8 cellular contexts compared by ENCODE assay signal in the genomic region with DNA sequence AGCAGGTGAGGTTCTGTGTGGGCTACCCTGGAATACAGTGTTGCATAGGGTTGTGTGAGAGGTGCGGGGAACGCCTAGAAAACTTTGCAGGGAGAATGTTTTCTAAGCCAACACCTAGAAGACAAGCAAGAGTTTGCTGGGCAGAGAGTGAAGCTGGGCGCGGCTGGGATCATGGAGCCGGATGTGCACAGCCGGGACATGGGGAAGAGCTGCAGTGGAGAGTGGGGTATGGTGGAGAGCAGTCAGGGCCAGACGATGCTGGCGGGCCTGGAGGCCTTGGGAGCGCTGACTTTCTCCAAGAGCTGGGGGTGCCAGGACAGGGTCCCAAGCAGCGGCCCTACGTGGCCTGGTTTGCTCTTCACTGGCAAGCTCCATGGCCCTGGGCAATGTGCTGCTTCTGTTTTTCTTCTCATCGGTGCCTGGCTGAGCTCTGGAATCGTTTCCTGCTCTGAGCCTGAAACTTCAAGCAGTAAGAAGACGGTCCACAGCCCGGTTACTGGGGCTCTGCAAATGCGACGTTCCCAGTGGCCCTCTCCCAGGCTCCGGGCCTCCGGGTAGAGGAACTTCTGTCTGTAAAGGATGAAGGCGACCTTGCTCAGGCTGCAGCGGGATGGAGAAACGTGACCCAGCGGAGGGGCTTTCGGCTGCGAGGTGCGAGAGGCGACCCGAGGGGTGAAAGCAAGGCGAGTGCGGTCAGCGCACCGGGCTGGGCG. TPM values are rescaled to one million over a fixed set of nuclear protein-coding genes. Genes with fewer than 3 reads are reported as not detected.
DNase-seq lines count a peak whose midpoint lies in the region; ATAC-seq and TF ChIP-seq lines count a peak whose summit lies in the region.

No MANE protein-coding gene starts in this region.

- no peak for TF ChIP-seq CTCF in endodermal cell (conservative IDR thresholded peaks at IDR 0.05)
- TF ChIP-seq CTCF in mesothelial cell of epicardium (IDR thresholded peaks at IDR 0.05; ENCODE audit: unreplicated experiment) = no peak
- no peak for TF ChIP-seq CTCF in suprapubic skin (IDR thresholded peaks at IDR 0.05)

- no peaks in the 10 kb centered on the region for H3K4me1 ChIP-seq in endodermal cell (ENCODE audit: control insufficient read depth, insufficient read depth, low read length)
- H3K4me1 ChIP-seq in suprapubic skin = peaks cover 44% of the 10 kb centered on the region

- H3K4me1 Mint-ChIP-seq in T-helper 17 cell (peaks cover 10% of the 10 kb centered on the region), endodermal cell (peaks cover 7% of the 10 kb centered on the region), mesothelial cell of epicardium (peaks cover 17% of the 10 kb centered on the region)

- H3K4me3 ChIP-seq in endodermal cell (ENCODE audit: low read length) (peak overlapping the region; percentile 73), suprapubic skin (peak overlapping the region; percentile 66)

- H3K9ac ChIP-seq in endodermal cell (ENCODE audit: extremely low read depth, low read length, poor library complexity, severe bottlenecking) = no peak overlapping the region

- TF ChIP-seq EP300 in suprapubic skin (IDR thresholded peaks at IDR 0.05) = no peak

- H3K4me3 Mint-ChIP-seq in T-helper 17 cell (peak overlapping the region; percentile 90), endodermal cell (peak overlapping the region; percentile 62), mesothelial cell of epicardium (peak overlapping the region; percentile 90)

- TF ChIP-seq POLR2A in suprapubic skin (IDR thresholded peaks at IDR 0.05) = no peak

- DNase-seq in activated naive CD4-positive, alpha-beta T cell treated with Interleukin-2 at 50 U/mL for 16 hours = peak; percentile 18
- no peak for DNase-seq in activated naive CD4-positive, alpha-beta T cell (lab: John Stamatoyannopoulos, UW)
- DNase-seq in T-helper 17 cell = peak in 2 of 3 donors; percentile 9 to 15
- no peak for DNase-seq in endodermal cell
- DNase-seq in mesothelial cell of epicardium (ENCODE audit: low spot score in 2 of 2, unreplicated experiment in 2 of 2) = peak in 1 of 2 experiments; percentile 57
- DNase-seq in suprapubic skin (ENCODE audit: low spot score in 2 of 2) = peak; percentile 87 to 88
- DNase-seq in MV-4-11 (lab: John Stamatoyannopoulos, UW) = no peak

- H3K9me3 Mint-ChIP-seq in endodermal cell (peaks cover 8% of the 10 kb centered on the region), mesothelial cell of epicardium (no peaks in the 10 kb centered on the region)

- no peak overlapping the region for H3K27ac Mint-ChIP-seq in T-helper 17 cell
- peak overlapping the region; percentile 62 for H3K27ac Mint-ChIP-seq in endodermal cell
- peak overlapping the region; percentile 93 for H3K27ac Mint-ChIP-seq in mesothelial cell of epicardium

- H3K27ac ChIP-seq in endodermal cell (ENCODE audit: low read depth, low read length) = no peak overlapping the region
- H3K27ac ChIP-seq in suprapubic skin = peak overlapping the region; percentile 94

- WGBS in endodermal cell (ENCODE audit: insufficient coverage in 1 of 2, insufficient read length in 1 of 2), 2 experiments = 55 to 72% methylated on average over 15 to 33 of the region's 33 CpGs
- WGBS in suprapubic skin = 14% methylated on average over 33 of the region's 33 CpGs

- peak; percentile 12 for ATAC-seq in HG02981 (IDR thresholded peaks at IDR 0.05; ENCODE audit: unreplicated experiment)
- ATAC-seq in T-helper 17 cell = no peak

- no peaks in the 10 kb centered on the region for H3K9me3 ChIP-seq in T-helper 17 cell (ENCODE audit: control insufficient read depth, low read length, poor library complexity, severe bottlenecking)
- H3K9me3 ChIP-seq in endodermal cell (ENCODE audit: control insufficient read depth, low read length) = peaks cover 10% of the 10 kb centered on the region
- H3K9me3 ChIP-seq in suprapubic skin = no peaks in the 10 kb centered on the region

- H3K36me3 Mint-ChIP-seq in T-helper 17 cell (ENCODE audit: low read depth) = no peaks in the 10 kb centered on the region
- peaks cover 5% of the 10 kb centered on the region for H3K36me3 Mint-ChIP-seq in endodermal cell (ENCODE audit: low read depth)
- H3K36me3 Mint-ChIP-seq in mesothelial cell of epicardium = no peaks in the 10 kb centered on the region

- H3K36me3 ChIP-seq in endodermal cell (ENCODE audit: control insufficient read depth, insufficient read depth, low read length) (no peaks in the 10 kb centered on the region), suprapubic skin (no peaks in the 10 kb centered on the region)

- peaks cover 54% of the 10 kb centered on the region for H3K27me3 Mint-ChIP-seq in T-helper 17 cell
- peaks cover 65% of the 10 kb centered on the region for H3K27me3 Mint-ChIP-seq in endodermal cell (ENCODE audit: insufficient read depth)
- peaks cover 69% of the 10 kb centered on the region for H3K27me3 Mint-ChIP-seq in mesothelial cell of epicardium (ENCODE audit: low read depth)

- H3K27me3 ChIP-seq in endodermal cell (ENCODE audit: control insufficient read depth, insufficient read depth, low read length, poor library complexity, severe bottlenecking) (peaks cover 86% of the 10 kb centered on the region), suprapubic skin (no peaks in the 10 kb centered on the region)

RNA-seq across cellular contexts. Expression of gene CD34, which starts 51.9 kb away (rescaled TPM):
- total RNA-seq in T-helper 17 cell (under 1 TPM in 1 of 2 donors, not detected in 1; 0.20 TPM), endodermal cell (1 to 10 TPM; 1.6 to 6.9 TPM), mesothelial cell of epicardium (1.2 to 1.6 TPM (median 1.2 TPM) in 3 replicates), suprapubic skin (10 to 100 TPM; 11.1 to 31.1 (median 17.1) TPM)
- 1.2 TPM for polyA plus RNA-seq in endodermal cell (2013, experiment 1 of 2)
- polyA plus RNA-seq in endodermal cell (2013, experiment 2 of 2) = 0.99 TPM

Comparison
In these comparisons a context has a peak if more than half of its experiments do, and no peak if none do; other contexts are left out.
1. DNase-seq: peak in activated naive CD4-positive, alpha-beta T cell treated with Interleukin-2 at 50 U/mL for 16 hours (single experiment), T-helper 17 cell (2 of 3) and suprapubic skin (2 of 2); none in activated naive CD4-positive, alpha-beta T cell (0 of 4), endodermal cell (single experiment) and MV-4-11 (single experiment).
2. Peak in every context shown above with its lines, with median percentiles within 50 percentile points of each other: H3K4me3 Mint-ChIP-seq.